Comparison of ENCODE assay signal across 18 cellular contexts in the genomic region with DNA sequence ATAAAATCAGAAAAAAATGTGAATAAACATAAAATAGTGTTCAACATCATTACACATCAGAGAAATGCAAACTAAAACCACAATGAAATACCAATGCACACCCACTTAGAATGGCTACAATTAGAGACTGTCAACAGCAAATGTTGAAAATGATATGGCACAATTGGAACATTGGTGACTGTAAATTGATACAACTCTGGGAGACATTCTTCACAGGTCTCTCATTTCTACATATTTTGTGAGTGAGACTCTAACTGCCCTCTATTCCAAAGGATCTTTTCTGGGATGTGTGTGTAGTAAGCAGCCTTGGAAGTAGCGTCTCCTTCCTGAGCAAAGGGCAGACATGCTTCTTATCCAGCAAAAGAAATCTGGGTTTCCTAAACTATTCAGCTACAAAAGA.
DNase-seq lines count a peak whose midpoint lies in the region; ATAC-seq and TF ChIP-seq lines count a peak whose summit lies in the region.
"Had no signal": no experiment of that assay in that cellular context is flagged by ENCODE, and none has a peak within 500 bp of the region (broad histone marks: within the 10 kb centered on the region; RNA-seq: fewer than 3 reads in every experiment).

No MANE protein-coding gene starts in this region.

- DNase-seq in EH (ENCODE audit: low read depth), result peak; percentile 66
- peak; percentile 15 for DNase-seq in M059J (ENCODE audit: low read depth)
- DNase-seq in choroid plexus epithelial cell (ENCODE audit: low read depth), result peak; percentile 14
- DNase-seq in activated CD4-positive, CD25-positive, alpha-beta regulatory T cell (lab: John Stamatoyannopoulos, UW), result no peak
- no peak for DNase-seq in GM23338 (ENCODE audit: low spot score)
- DNase-seq in medulla oblongata (ENCODE audit: extremely low spot score), result no peak
- DNase-seq: ACHN, C1 segment of cervical spinal cord, COR-L47, DMS53, Kasumi-1, NCI-H1417 treated with DMSO at 0.1 percent for 48 hours, NCI-H2029 treated with DMSO at 0.1 percent for 48 hours, NCI-H510A, Peyer's patch, Right ventricle myocardium superior had no signal

- H4K20me1 ChIP-seq in GM23338 (replicated peaks; ENCODE audit: insufficient read depth), result no peaks in the 10 kb centered on the region

- no peaks in the 10 kb centered on the region for H3K79me2 ChIP-seq in GM23338 (replicated peaks; ENCODE audit: insufficient read depth)

- 0 out of 3 replicates have a peak, but pooled peaks cover 6% of the 10 kb centered on the region for H3K9me3 Mint-ChIP-seq in GM23338

- no peaks in the 10 kb centered on the region for H3F3A ChIP-seq in GM23338 (replicated peaks; ENCODE audit: low read depth)

- no peak overlapping the region for H3K4me3 Mint-ChIP-seq in GM23338

- H3K4me3 ChIP-seq in choroid plexus epithelial cell (ENCODE audit: low read depth, low read length) (no peak overlapping the region), GM23338 (no peak overlapping the region)
- H3K4me3 ChIP-seq: Peyer's patch had no signal

- no peak overlapping the region for H3K27ac ChIP-seq in GM23338 (ENCODE audit: low read depth)
- H3K27ac ChIP-seq: Peyer's patch had no signal

- no peaks in the 10 kb centered on the region for H3K27me3 ChIP-seq in GM23338 (ENCODE audit: insufficient read depth)
- H3K27me3 ChIP-seq: Peyer's patch had no signal

- H3K9me2 ChIP-seq in GM23338 (ENCODE audit: insufficient read depth), result 0 out of 2 replicates have a peak, but pooled peaks cover 2% of the 10 kb centered on the region

- TF ChIP-seq CTCF in choroid plexus epithelial cell (conservative IDR thresholded peaks at IDR 0.05; ENCODE audit: low read depth, low read length), result no peak
- TF ChIP-seq CTCF in GM23338 (conservative IDR thresholded peaks at IDR 0.05; ENCODE audit: low read depth in 2 of 2), result no peak

- H3K36me3 Mint-ChIP-seq in GM23338 (ENCODE audit: low read depth), result no peaks in the 10 kb centered on the region

- no peak overlapping the region for H3K27ac Mint-ChIP-seq in GM23338

- no peaks in the 10 kb centered on the region for H3K4me1 ChIP-seq in GM23338 (ENCODE audit: insufficient read depth)
- H3K4me1 ChIP-seq: Peyer's patch had no signal

- no peak overlapping the region for H2AFZ ChIP-seq in GM23338

- no peak overlapping the region for H3K4me2 ChIP-seq in GM23338

- no peaks in the 10 kb centered on the region for H3K36me3 ChIP-seq in GM23338 (ENCODE audit: insufficient read depth)
- H3K36me3 ChIP-seq: Peyer's patch had no signal

- ATAC-seq in HG02870 (IDR thresholded peaks at IDR 0.05; ENCODE audit: unreplicated experiment) (no peak), GM23338 (no peak)
- ATAC-seq: HepG2 had no signal

- peaks cover 4% of the 10 kb centered on the region for H3K27me3 Mint-ChIP-seq in GM23338 (ENCODE audit: insufficient read depth, low read depth, poor library complexity)

- H3K4me1 Mint-ChIP-seq in GM23338, result no peaks in the 10 kb centered on the region

TF ChIP-seq in GM23338, 12 proteins besides CTCF, POLR2A, EP300 and RAD21 (continues in another document):
- TF ChIP-seq ZNF331 (CRISPR knock-in tag; IDR thresholded peaks at IDR 0.05; ENCODE audit: low read depth) (no peak), POLR2AphosphoS5 (IDR thresholded peaks at IDR 0.05; ENCODE audit: low read depth) (no peak), STAT1 (IDR thresholded peaks at IDR 0.05; ENCODE audit: unreplicated experiment) (no peak), ZNF114 (CRISPR knock-in tag; IDR thresholded peaks at IDR 0.05) (no peak), EZH2 (IDR thresholded peaks at IDR 0.05; ENCODE audit: low read depth, unreplicated experiment) (no peak), EZH2phosphoT487 (IDR thresholded peaks at IDR 0.05; ENCODE audit: unreplicated experiment) (no peak)
- TF ChIP-seq, protein P1, sequence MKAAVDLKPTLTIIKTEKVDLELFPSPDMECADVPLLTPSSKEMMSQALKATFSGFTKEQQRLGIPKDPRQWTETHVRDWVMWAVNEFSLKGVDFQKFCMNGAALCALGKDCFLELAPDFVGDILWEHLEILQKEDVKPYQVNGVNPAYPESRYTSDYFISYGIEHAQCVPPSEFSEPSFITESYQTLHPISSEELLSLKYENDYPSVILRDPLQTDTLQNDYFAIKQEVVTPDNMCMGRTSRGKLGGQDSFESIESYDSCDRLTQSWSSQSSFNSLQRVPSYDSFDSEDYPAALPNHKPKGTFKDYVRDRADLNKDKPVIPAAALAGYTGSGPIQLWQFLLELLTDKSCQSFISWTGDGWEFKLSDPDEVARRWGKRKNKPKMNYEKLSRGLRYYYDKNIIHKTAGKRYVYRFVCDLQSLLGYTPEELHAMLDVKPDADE (IDR thresholded peaks at IDR 0.05), result no peak
- TF ChIP-seq, protein P2, sequence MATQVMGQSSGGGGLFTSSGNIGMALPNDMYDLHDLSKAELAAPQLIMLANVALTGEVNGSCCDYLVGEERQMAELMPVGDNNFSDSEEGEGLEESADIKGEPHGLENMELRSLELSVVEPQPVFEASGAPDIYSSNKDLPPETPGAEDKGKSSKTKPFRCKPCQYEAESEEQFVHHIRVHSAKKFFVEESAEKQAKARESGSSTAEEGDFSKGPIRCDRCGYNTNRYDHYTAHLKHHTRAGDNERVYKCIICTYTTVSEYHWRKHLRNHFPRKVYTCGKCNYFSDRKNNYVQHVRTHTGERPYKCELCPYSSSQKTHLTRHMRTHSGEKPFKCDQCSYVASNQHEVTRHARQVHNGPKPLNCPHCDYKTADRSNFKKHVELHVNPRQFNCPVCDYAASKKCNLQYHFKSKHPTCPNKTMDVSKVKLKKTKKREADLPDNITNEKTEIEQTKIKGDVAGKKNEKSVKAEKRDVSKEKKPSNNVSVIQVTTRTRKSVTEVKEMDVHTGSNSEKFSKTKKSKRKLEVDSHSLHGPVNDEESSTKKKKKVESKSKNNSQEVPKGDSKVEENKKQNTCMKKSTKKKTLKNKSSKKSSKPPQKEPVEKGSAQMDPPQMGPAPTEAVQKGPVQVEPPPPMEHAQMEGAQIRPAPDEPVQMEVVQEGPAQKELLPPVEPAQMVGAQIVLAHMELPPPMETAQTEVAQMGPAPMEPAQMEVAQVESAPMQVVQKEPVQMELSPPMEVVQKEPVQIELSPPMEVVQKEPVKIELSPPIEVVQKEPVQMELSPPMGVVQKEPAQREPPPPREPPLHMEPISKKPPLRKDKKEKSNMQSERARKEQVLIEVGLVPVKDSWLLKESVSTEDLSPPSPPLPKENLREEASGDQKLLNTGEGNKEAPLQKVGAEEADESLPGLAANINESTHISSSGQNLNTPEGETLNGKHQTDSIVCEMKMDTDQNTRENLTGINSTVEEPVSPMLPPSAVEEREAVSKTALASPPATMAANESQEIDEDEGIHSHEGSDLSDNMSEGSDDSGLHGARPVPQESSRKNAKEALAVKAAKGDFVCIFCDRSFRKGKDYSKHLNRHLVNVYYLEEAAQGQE (IDR thresholded peaks at IDR 0.05; ENCODE audit: unreplicated experiment), result no peak

Comparison
In these comparisons a context has a peak if more than half of its experiments do, and no peak if none do; other contexts are left out.
1. DNase-seq: peak in EH (single experiment), M059J (single experiment) and choroid plexus epithelial cell (single experiment); none in activated CD4-positive, CD25-positive, alpha-beta regulatory T cell (0 of 4), GM23338 (single experiment) and medulla oblongata (single experiment).